In genomic region chr9:79641055-79641454, GRCh38 we compare ENCODE assay signal across 19 cellular contexts.
DNase-seq lines count a peak whose midpoint lies in the region; ATAC-seq and TF ChIP-seq lines count a peak whose summit lies in the region.
"Had no signal": no experiment of that assay in that cellular context is flagged by ENCODE, and none has a peak within 500 bp of the region (broad histone marks: within the 10 kb centered on the region; RNA-seq: fewer than 3 reads in every experiment).

No MANE protein-coding gene starts in this region.

- H3K4me3 Mint-ChIP-seq in T-helper 17 cell, result no peak overlapping the region
- H3K4me3 Mint-ChIP-seq: CD14-positive monocyte had no signal

- TF ChIP-seq CTCF in AG10803 (conservative IDR thresholded peaks at IDR 0.05; ENCODE audit: low read length) (no peak), fibroblast of mammary gland (conservative IDR thresholded peaks at IDR 0.05; ENCODE audit: control insufficient read depth, insufficient read depth, low read depth, low read length) (no peak), neutrophil (IDR thresholded peaks at IDR 0.05) (no peak)

- peak overlapping the region; percentile 39 for H3K27ac ChIP-seq in neutrophil
- H3K27ac ChIP-seq: SJSA1 had no signal

- H3K4me1 Mint-ChIP-seq in T-helper 17 cell, result peaks cover 27% of the 10 kb centered on the region

- ATAC-seq in T-helper 17 cell (no peak), GM21528 (IDR thresholded peaks at IDR 0.05; ENCODE audit: low FRiP score, unreplicated experiment) (no peak), GM19328 (IDR thresholded peaks at IDR 0.05; ENCODE audit: unreplicated experiment) (no peak)

- peak overlapping the region; percentile 19 for H3K27ac Mint-ChIP-seq in T-helper 17 cell

- H3K27me3 ChIP-seq in neutrophil, result no peaks in the 10 kb centered on the region
- H3K27me3 ChIP-seq: SJSA1 had no signal

- peaks cover 15% of the 10 kb centered on the region for H3K36me3 ChIP-seq in neutrophil

- H3K4me3 ChIP-seq in AG10803 (ENCODE audit: low read length) (no peak overlapping the region), fibroblast of mammary gland (ENCODE audit: control insufficient read depth, low read depth, low read length) (no peak overlapping the region), neutrophil (ENCODE audit: low read depth in 1 of 2, low read length in 1 of 2) (no peak overlapping the region)
- H3K4me3 ChIP-seq: SJSA1 had no signal

- peaks cover 5% of the 10 kb centered on the region for H3K36me3 Mint-ChIP-seq in T-helper 17 cell (ENCODE audit: low read depth)

- DNase-seq in AG10803 (ENCODE audit: low read depth) (peak; percentile 70), T-helper 17 cell (no peak), fibroblast of mammary gland (ENCODE audit: low read depth) (peak; percentile 16), amniotic stem cell (lab: John Stamatoyannopoulos, UW) (no peak)
- DNase-seq: 8988T, GDM1, H7, Karpas-422, MV-4-11, NCI-H1694 treated with DMSO at 0.1 percent for 48 hours, NCI-H2081 treated with DMSO at 0.1 percent for 48 hours, NCI-H446, NCI-H526, OCI-M1 had no signal

- H3K9me3 ChIP-seq in T-helper 17 cell (ENCODE audit: control insufficient read depth, low read length, poor library complexity, severe bottlenecking) (peaks cover 5% of the 10 kb centered on the region), neutrophil (no peaks in the 10 kb centered on the region)
- H3K9me3 ChIP-seq: SJSA1 had no signal

- H3K27me3 Mint-ChIP-seq in T-helper 17 cell, result no peaks in the 10 kb centered on the region

- peaks cover 0 to 5% of the 10 kb centered on the region in 2 experiments for H3K4me1 ChIP-seq in neutrophil (ENCODE audit: control insufficient read depth in 1 of 2, insufficient read depth in 1 of 2, low read depth in 1 of 2, low read length in 1 of 2)
- H3K4me1 ChIP-seq: SJSA1 had no signal

Comparison
In these comparisons a context has a peak if more than half of its experiments do, and no peak if none do; other contexts are left out.
1. DNase-seq: peak in AG10803 (single experiment) and fibroblast of mammary gland (single experiment); none in T-helper 17 cell (0 of 3) and amniotic stem cell (single experiment).